In the genomic region with DNA sequence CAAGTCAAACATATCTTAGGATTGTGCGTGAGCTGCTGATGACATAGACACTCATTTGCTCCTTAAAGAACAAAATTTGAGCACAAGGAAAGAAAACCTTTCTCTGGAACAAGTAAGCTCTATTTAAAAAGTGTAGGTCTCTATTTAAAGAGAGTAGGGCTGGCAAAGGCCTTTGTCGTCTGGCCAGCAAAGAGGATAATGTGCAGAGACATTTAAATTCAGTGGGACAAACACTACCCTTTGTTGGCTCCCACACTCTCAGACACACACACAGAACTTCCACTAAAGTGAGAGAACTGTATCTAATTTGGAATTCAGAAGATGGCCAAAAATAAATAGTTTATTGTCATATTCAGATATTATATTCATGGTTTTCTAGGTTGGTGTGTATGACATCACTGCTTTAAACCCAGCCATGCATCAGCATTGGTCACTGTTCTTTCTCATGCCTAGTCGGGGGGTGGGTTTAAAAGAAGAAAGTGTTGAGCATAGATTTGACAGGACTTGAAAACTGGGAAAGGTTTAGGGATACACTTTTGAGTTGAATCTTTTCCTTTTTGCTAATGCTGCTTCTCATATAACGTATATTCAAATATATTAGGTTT, we compare ENCODE assay signal across 1 cellular context.
TF ChIP-seq lines count a peak whose summit lies in the region.

No MANE protein-coding gene starts in this region.

TF ChIP-seq in WTC11, 78 proteins besides CTCF, POLR2A, EP300 and RAD21 (continued from another document):
- TF ChIP-seq, protein P1, sequence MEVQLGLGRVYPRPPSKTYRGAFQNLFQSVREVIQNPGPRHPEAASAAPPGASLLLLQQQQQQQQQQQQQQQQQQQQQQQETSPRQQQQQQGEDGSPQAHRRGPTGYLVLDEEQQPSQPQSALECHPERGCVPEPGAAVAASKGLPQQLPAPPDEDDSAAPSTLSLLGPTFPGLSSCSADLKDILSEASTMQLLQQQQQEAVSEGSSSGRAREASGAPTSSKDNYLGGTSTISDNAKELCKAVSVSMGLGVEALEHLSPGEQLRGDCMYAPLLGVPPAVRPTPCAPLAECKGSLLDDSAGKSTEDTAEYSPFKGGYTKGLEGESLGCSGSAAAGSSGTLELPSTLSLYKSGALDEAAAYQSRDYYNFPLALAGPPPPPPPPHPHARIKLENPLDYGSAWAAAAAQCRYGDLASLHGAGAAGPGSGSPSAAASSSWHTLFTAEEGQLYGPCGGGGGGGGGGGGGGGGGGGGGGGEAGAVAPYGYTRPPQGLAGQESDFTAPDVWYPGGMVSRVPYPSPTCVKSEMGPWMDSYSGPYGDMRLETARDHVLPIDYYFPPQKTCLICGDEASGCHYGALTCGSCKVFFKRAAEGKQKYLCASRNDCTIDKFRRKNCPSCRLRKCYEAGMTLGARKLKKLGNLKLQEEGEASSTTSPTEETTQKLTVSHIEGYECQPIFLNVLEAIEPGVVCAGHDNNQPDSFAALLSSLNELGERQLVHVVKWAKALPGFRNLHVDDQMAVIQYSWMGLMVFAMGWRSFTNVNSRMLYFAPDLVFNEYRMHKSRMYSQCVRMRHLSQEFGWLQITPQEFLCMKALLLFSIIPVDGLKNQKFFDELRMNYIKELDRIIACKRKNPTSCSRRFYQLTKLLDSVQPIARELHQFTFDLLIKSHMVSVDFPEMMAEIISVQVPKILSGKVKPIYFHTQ (CRISPR knock-in tag; IDR thresholded peaks at IDR 0.05), result no peak
- TF ChIP-seq, protein P2, sequence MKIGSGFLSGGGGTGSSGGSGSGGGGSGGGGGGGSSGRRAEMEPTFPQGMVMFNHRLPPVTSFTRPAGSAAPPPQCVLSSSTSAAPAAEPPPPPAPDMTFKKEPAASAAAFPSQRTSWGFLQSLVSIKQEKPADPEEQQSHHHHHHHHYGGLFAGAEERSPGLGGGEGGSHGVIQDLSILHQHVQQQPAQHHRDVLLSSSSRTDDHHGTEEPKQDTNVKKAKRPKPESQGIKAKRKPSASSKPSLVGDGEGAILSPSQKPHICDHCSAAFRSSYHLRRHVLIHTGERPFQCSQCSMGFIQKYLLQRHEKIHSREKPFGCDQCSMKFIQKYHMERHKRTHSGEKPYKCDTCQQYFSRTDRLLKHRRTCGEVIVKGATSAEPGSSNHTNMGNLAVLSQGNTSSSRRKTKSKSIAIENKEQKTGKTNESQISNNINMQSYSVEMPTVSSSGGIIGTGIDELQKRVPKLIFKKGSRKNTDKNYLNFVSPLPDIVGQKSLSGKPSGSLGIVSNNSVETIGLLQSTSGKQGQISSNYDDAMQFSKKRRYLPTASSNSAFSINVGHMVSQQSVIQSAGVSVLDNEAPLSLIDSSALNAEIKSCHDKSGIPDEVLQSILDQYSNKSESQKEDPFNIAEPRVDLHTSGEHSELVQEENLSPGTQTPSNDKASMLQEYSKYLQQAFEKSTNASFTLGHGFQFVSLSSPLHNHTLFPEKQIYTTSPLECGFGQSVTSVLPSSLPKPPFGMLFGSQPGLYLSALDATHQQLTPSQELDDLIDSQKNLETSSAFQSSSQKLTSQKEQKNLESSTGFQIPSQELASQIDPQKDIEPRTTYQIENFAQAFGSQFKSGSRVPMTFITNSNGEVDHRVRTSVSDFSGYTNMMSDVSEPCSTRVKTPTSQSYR (CRISPR knock-in tag; IDR thresholded peaks at IDR 0.05), result no peak
- TF ChIP-seq, protein P3, sequence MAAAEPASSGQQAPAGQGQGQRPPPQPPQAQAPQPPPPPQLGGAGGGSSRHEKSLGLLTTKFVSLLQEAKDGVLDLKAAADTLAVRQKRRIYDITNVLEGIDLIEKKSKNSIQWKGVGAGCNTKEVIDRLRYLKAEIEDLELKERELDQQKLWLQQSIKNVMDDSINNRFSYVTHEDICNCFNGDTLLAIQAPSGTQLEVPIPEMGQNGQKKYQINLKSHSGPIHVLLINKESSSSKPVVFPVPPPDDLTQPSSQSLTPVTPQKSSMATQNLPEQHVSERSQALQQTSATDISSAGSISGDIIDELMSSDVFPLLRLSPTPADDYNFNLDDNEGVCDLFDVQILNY (CRISPR knock-in tag; IDR thresholded peaks at IDR 0.05), result no peak
- TF ChIP-seq, protein P4, sequence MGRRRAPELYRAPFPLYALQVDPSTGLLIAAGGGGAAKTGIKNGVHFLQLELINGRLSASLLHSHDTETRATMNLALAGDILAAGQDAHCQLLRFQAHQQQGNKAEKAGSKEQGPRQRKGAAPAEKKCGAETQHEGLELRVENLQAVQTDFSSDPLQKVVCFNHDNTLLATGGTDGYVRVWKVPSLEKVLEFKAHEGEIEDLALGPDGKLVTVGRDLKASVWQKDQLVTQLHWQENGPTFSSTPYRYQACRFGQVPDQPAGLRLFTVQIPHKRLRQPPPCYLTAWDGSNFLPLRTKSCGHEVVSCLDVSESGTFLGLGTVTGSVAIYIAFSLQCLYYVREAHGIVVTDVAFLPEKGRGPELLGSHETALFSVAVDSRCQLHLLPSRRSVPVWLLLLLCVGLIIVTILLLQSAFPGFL (CRISPR knock-in tag; IDR thresholded peaks at IDR 0.05; ENCODE audit: borderline replicate concordance), result no peak
- TF ChIP-seq FOXK1 (CRISPR knock-in tag; IDR thresholded peaks at IDR 0.05), result no peak
